Comparison of ENCODE assay signal across 1 cellular context in genomic region chr9:110808599-110808980, GRCh38.
TF ChIP-seq lines count a peak whose summit lies in the region.

No MANE protein-coding gene starts in this region.

TF ChIP-seq in GM12878, 131 proteins besides CTCF, POLR2A, EP300 and RAD21 (continued from another document):
- TF ChIP-seq, protein P1, sequence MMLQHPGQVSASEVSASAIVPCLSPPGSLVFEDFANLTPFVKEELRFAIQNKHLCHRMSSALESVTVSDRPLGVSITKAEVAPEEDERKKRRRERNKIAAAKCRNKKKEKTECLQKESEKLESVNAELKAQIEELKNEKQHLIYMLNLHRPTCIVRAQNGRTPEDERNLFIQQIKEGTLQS (IDR thresholded peaks at IDR 0.05; ENCODE audit: borderline replicate concordance, extremely low read depth, low read depth, low read length), result no peak
- TF ChIP-seq IKZF1 (conservative IDR thresholded peaks at IDR 0.05) (peak; percentile 68), YBX1 (IDR thresholded peaks at IDR 0.05) (no peak), SP1 (IDR thresholded peaks at IDR 0.05; ENCODE audit: low read depth, low read length) (peak; percentile 47), RBBP5 (conservative IDR thresholded peaks at IDR 0.05) (no peak), STAT3 (IDR thresholded peaks at IDR 0.05; ENCODE audit: low read depth, low read length) (0 out of 2 replicates have a peak, but pooled peaks have one; percentile 26), RCOR1 (conservative IDR thresholded peaks at IDR 0.05; ENCODE audit: low read depth, low read length) (no peak), ATF7 (IDR thresholded peaks at IDR 0.05; ENCODE audit: low read depth) (peak; percentile 99), NKRF (conservative IDR thresholded peaks at IDR 0.05) (no peak), ZBTB33 (IDR thresholded peaks at IDR 0.05) (no peak), LARP7 (IDR thresholded peaks at IDR 0.05) (no peak), PAX5 (IDR thresholded peaks at IDR 0.05; ENCODE audit: borderline replicate concordance, low read depth, low read length) (peak; percentile 72), CHD1 (IDR thresholded peaks at IDR 0.05; ENCODE audit: low read depth, low read length) (no peak)
